ENCODE assay signal across 9 cellular contexts in genomic region chr6:36127462-36128016, GRCh38. TPM values are rescaled to one million over a fixed set of nuclear protein-coding genes. Genes with fewer than 3 reads are reported as not detected.
DNase-seq lines count a peak whose midpoint lies in the region; FAIRE-seq and TF ChIP-seq lines count a peak whose summit lies in the region.
"Had no signal": no experiment of that assay in that cellular context is flagged by ENCODE, and none has a peak within 500 bp of the region (broad histone marks: within the 10 kb centered on the region; RNA-seq: fewer than 3 reads in every experiment).

No MANE protein-coding gene starts in this region.

- DNase-seq in A172 (ENCODE audit: low spot score) (peak; percentile 93), HS-27A (ENCODE audit: low read depth) (peak; percentile 77), brain microvascular endothelial cell (peak; percentile 83), kidney tubule cell (ENCODE audit: low spot score) (peak; percentile 93), small intestine (no peak), nucleus accumbens (lab: John Stamatoyannopoulos, UW) (no peak)
- no peak for DNase-seq in activated CD4-positive, alpha-beta T cell treated with anti-CD3 and anti-CD28 coated beads, Interleukin-2, amount 50 U/mL, for 48 hours
- DNase-seq in stimulated activated CD4-positive, alpha-beta T cell treated with anti-CD3 and anti-CD28 coated beads, Interleukin-2, amount 100 ng/mL, for 24 hours, result no peak
- DNase-seq: colonic mucosa had no signal

- no peaks in the 10 kb centered on the region for H3K27me3 ChIP-seq in brain microvascular endothelial cell (replicated peaks)
- no peaks in the 10 kb centered on the region for H3K27me3 ChIP-seq in small intestine (ENCODE audit: control insufficient read depth in 2 of 2, insufficient read depth in 2 of 2, low read length in 2 of 2)
- H3K27me3 ChIP-seq: colonic mucosa had no signal

- H3K27ac ChIP-seq in brain microvascular endothelial cell (peak overlapping the region; percentile 41), small intestine (ENCODE audit: low read depth in 1 of 2, low read length in 1 of 2) (peak overlapping the region in 1 of 2 donors; percentile 69)
- H3K27ac ChIP-seq: colonic mucosa had no signal

- no peak for TF ChIP-seq CTCF in brain microvascular endothelial cell (IDR thresholded peaks at IDR 0.05; ENCODE audit: low read depth, low read length, missing control alignments)

- no peak for FAIRE-seq in small intestine (lab: Jason Lieb, UNC)

- H3K36me3 ChIP-seq in brain microvascular endothelial cell (replicated peaks) (no peaks in the 10 kb centered on the region), small intestine (ENCODE audit: control insufficient read depth in 2 of 2, insufficient read depth in 2 of 2, low read length in 2 of 2) (no peaks in the 10 kb centered on the region)
- H3K36me3 ChIP-seq: colonic mucosa had no signal

- WGBS in small intestine, 3 donors, result 83 to 91% (median 87%) methylated on average over 8 of the region's 8 CpGs

- H3K4me3 ChIP-seq in brain microvascular endothelial cell (ENCODE audit: low read depth, low read length) (no peak overlapping the region), small intestine (ENCODE audit: low read depth in 1 of 2, low read length in 2 of 2) (no peak overlapping the region)
- H3K4me3 ChIP-seq: colonic mucosa had no signal

- no peaks in the 10 kb centered on the region for H3K9me3 ChIP-seq in small intestine (ENCODE audit: control insufficient read depth, low read depth)
- H3K9me3 ChIP-seq: colonic mucosa had no signal

- in situ Hi-C loops in brain microvascular endothelial cell (cut with HindIII; ENCODE audit: low pct_ligation_motif_present, low sequenced_read_pairs), result no loop called here

- peaks cover 0 to 2% of the 10 kb centered on the region in 2 donors for H3K4me1 ChIP-seq in small intestine (ENCODE audit: control insufficient read depth in 2 of 2, insufficient read depth in 1 of 2, low read depth in 1 of 2, low read length in 1 of 2)

RNA-seq across cellular contexts. Expression of gene MAPK13, which starts 2.8 kb away (rescaled TPM):
- 0.34 and 0.46 TPM in 2 replicates for total RNA-seq in A172 (2014; rRNA removed; shearing (Covaris generic))
- 100 to 1,000 TPM in 1 of 3 donors, 10 to 100 TPM in 2; 86.7 to 108 (median 95.5) TPM for polyA plus RNA-seq in small intestine

Comparison
In these comparisons a context has a peak if more than half of its experiments do, and no peak if none do; other contexts are left out.
1. DNase-seq: peak in A172 (single experiment), HS-27A (single experiment), brain microvascular endothelial cell (single experiment) and kidney tubule cell (single experiment); none in small intestine (single experiment), nucleus accumbens (0 of 56), activated CD4-positive, alpha-beta T cell treated with anti-CD3 and anti-CD28 coated beads, Interleukin-2, amount 50 U/mL, for 48 hours (0 of 2) and stimulated activated CD4-positive, alpha-beta T cell treated with anti-CD3 and anti-CD28 coated beads, Interleukin-2, amount 100 ng/mL, for 24 hours (0 of 2).